6 cellular contexts compared by ENCODE assay signal in the genomic region with DNA sequence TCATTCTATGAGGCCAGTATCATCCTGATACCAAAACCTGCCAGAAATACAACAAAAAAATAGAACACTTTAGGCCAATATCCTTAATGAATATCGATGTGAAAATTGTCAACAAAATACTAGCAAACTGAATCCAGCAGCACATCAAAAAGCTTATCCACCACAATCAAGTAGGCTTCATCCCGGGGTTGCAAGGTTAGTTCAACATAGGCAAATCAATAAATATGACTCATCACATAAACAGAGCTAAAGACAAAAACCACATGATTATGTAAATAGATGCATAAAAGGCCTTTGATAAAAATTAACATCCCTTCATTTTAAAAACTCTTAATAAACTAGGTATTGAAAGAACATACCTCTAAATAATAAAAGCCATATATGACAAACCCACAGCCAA.
"Had no signal": no experiment of that assay in that cellular context is flagged by ENCODE, and none has a peak within 500 bp of the region (broad histone marks: within the 10 kb centered on the region; RNA-seq: fewer than 3 reads in every experiment).

No MANE protein-coding gene starts in this region.

- H3K27ac ChIP-seq: HL-60 had no signal

- FAIRE-seq: HTR-8/SVneo, K562 had no signal

- DNase-seq: IMR-90, KBM-7, KG1 had no signal

- H3K4me3 ChIP-seq: K562 had no signal

- ATAC-seq: K562 had no signal
